20 cellular contexts compared by ENCODE assay signal in the genomic region with DNA sequence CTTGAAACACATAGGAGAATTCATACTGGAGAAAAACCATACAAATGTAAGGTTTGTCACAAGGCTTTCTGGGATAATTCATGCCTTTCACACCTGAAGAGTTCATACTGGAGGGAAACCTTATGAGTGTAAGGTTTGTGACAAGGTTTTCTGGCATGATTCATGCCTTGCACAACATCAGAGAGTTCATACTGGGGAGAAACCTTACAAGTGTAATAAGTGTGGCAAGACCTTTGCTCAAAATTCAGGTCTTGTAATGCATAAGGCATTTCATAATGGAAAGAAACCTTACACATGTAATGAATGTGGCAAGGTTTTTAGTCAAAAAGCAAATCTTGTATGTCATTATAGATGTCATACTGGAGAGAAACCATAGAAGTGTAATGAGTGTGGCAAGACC. TPM values are rescaled to one million over a fixed set of nuclear protein-coding genes. Genes with fewer than 3 reads are reported as not detected.
DNase-seq lines count a peak whose midpoint lies in the region; ATAC-seq and TF ChIP-seq lines count a peak whose summit lies in the region.
"Had no signal": no experiment of that assay in that cellular context is flagged by ENCODE, and none has a peak within 500 bp of the region (broad histone marks: within the 10 kb centered on the region; RNA-seq: fewer than 3 reads in every experiment).

No MANE protein-coding gene starts in this region.

- H3K79me1 ChIP-seq in trophoblast cell (ENCODE audit: low read length) = peaks cover 2% of the 10 kb centered on the region

- POLR2A ChIA-PET in MCF 10A (lab: Yijun Ruan, JAX) = no interaction called here

- H2BK12ac ChIP-seq in trophoblast cell (ENCODE audit: low read length) = no peak overlapping the region

- H3K4ac ChIP-seq in trophoblast cell (ENCODE audit: low read depth, low read length) = no peak overlapping the region

- no peaks in the 10 kb centered on the region for H3K79me2 ChIP-seq in trophoblast cell (ENCODE audit: control insufficient read depth, insufficient read depth, low read length, poor library complexity)

- H4K8ac ChIP-seq in trophoblast cell (ENCODE audit: low read depth, low read length) = no peak overlapping the region

- TF ChIP-seq POLR2A in breast epithelium (IDR thresholded peaks at IDR 0.05) = no peak

- CTCF ChIA-PET in MCF 10A (lab: Yijun Ruan, JAX) = no interaction called here

- no peak overlapping the region for H2BK5ac ChIP-seq in trophoblast cell (ENCODE audit: low read depth, low read length, poor library complexity)

- no peak overlapping the region for H3K14ac ChIP-seq in trophoblast cell (ENCODE audit: low read length)

- no peaks in the 10 kb centered on the region for H3K36me3 Mint-ChIP-seq in MCF 10A (ENCODE audit: insufficient read depth, unreplicated experiment)
- H3K36me3 Mint-ChIP-seq: CD14-positive monocyte; CD4-positive, alpha-beta memory T cell had no signal

- H3K4me2 ChIP-seq in trophoblast cell (ENCODE audit: low read length) = no peak overlapping the region
- H3K4me2 ChIP-seq: BLaER1 had no signal

- no peaks in the 10 kb centered on the region for H3K27me3 ChIP-seq in breast epithelium
- H3K27me3 ChIP-seq in trophoblast cell (ENCODE audit: insufficient read depth, low read length) = no peaks in the 10 kb centered on the region
- H3K27me3 ChIP-seq: BLaER1 had no signal

- H3K27ac ChIP-seq in breast epithelium (no peak overlapping the region), trophoblast cell (ENCODE audit: low read depth, low read length) (no peak overlapping the region), coronary artery (no peak overlapping the region)
- H3K27ac ChIP-seq: BLaER1, HL-60 had no signal

- no peak overlapping the region for H3K23ac ChIP-seq in trophoblast cell (ENCODE audit: low read length)

- H3K9ac ChIP-seq in trophoblast cell (ENCODE audit: low read length) = no peak overlapping the region
- H3K9ac ChIP-seq: BLaER1 had no signal

- no peak overlapping the region for H3K4me3 Mint-ChIP-seq in MCF 10A (ENCODE audit: unreplicated experiment)
- H3K4me3 Mint-ChIP-seq: CD14-positive monocyte; CD4-positive, alpha-beta memory T cell; HFFc6 had no signal

- H3K4me1 ChIP-seq in breast epithelium = no peaks in the 10 kb centered on the region
- H3K4me1 ChIP-seq in trophoblast cell (ENCODE audit: control insufficient read depth in 1 of 2, insufficient read depth in 2 of 2, low read length in 2 of 2) = peaks cover 6 to 10% of the 10 kb centered on the region in 2 experiments
- H3K4me1 ChIP-seq: BLaER1 had no signal

- no peaks in the 10 kb centered on the region for H3K4me1 Mint-ChIP-seq in MCF 10A (ENCODE audit: insufficient read depth, unreplicated experiment)
- H3K4me1 Mint-ChIP-seq: CD14-positive monocyte; CD4-positive, alpha-beta memory T cell had no signal

- no peak overlapping the region for H4K12ac ChIP-seq in trophoblast cell (ENCODE audit: low read depth, low read length)

- DNase-seq in MCF 10A (ENCODE audit: unreplicated experiment) (peak; percentile 48), breast epithelium (ENCODE audit: low spot score in 2 of 2) (no peak), epithelial cell of esophagus (ENCODE audit: low read depth) (peak; percentile 32), trophoblast cell (peak; percentile 22 to 51), coronary artery (ENCODE audit: low spot score) (no peak)
- DNase-seq: 8988T; CD4-positive, alpha-beta memory T cell; DMS153; DMS79; GDM1; GOT3; H7; HFFc6 had no signal

- H3K27ac Mint-ChIP-seq in MCF 10A (ENCODE audit: low read depth, unreplicated experiment) = no peak overlapping the region
- H3K27ac Mint-ChIP-seq: CD14-positive monocyte; CD4-positive, alpha-beta memory T cell; HFFc6 had no signal

- H3K27me3 Mint-ChIP-seq in MCF 10A (ENCODE audit: insufficient read depth, unreplicated experiment) = no peaks in the 10 kb centered on the region

- ATAC-seq in GM21367 (IDR thresholded peaks at IDR 0.05; ENCODE audit: unreplicated experiment) (no peak), HG03039 (IDR thresholded peaks at IDR 0.05; ENCODE audit: unreplicated experiment) (no peak)
- ATAC-seq: HCT116 had no signal

- no TSS peak for BruUV-seq in MCF 10A (replicated peaks; lab: Mats Ljungman, UMichigan)

- peaks cover 10% of the 10 kb centered on the region for H3K9me3 Mint-ChIP-seq in MCF 10A (ENCODE audit: unreplicated experiment)

- no peak overlapping the region for H4K91ac ChIP-seq in trophoblast cell (ENCODE audit: low read depth, low read length)

- no peak overlapping the region for H3K18ac ChIP-seq in trophoblast cell (ENCODE audit: low read length)

- H2AFZ ChIP-seq in trophoblast cell (ENCODE audit: insufficient read depth, low read length, poor library complexity) = no peak overlapping the region

- intact Hi-C loops in MCF 10A (cut with micrococcal nuclease) (no loop called here), breast epithelium (cut with DNase I; ENCODE audit: low total_unique reads) (no loop called here)

- H3K9me3 ChIP-seq in breast epithelium (no peaks in the 10 kb centered on the region), trophoblast cell (ENCODE audit: insufficient read depth, low read depth, low read length) (peaks cover 4% of the 10 kb centered on the region)
- H3K9me3 ChIP-seq: BLaER1 had no signal

- TF ChIP-seq CTCF in MCF 10A (IDR thresholded peaks at IDR 0.05; ENCODE audit: unreplicated experiment) (no peak), breast epithelium (IDR thresholded peaks at IDR 0.05) (no peak), epithelial cell of esophagus (IDR thresholded peaks at IDR 0.05; ENCODE audit: insufficient read depth, low read depth, low read length, missing control alignments) (no peak), coronary artery (IDR thresholded peaks at IDR 0.05) (no peak)

- H2AK5ac ChIP-seq in trophoblast cell (ENCODE audit: low read length) = no peak overlapping the region

- no peak overlapping the region for H2BK120ac ChIP-seq in trophoblast cell (ENCODE audit: insufficient read depth, low read length, poor library complexity)

- H3K36me3 ChIP-seq in breast epithelium (no peaks in the 10 kb centered on the region), trophoblast cell (ENCODE audit: control insufficient read depth in 1 of 2, insufficient read depth in 2 of 2, low read length in 2 of 2) (peaks cover 0 to 1% of the 10 kb centered on the region in 2 experiments)
- H3K36me3 ChIP-seq: BLaER1 had no signal

- H3K4me3 ChIP-seq in breast epithelium (no peak overlapping the region), epithelial cell of esophagus (ENCODE audit: low read length) (no peak overlapping the region), trophoblast cell (ENCODE audit: low read depth, low read length) (no peak overlapping the region), coronary artery (no peak overlapping the region)
- H3K4me3 ChIP-seq: BLaER1 had no signal

RNA-seq across cellular contexts. Expression of gene ENPEP, which starts 58.8 kb away (rescaled TPM):
- total RNA-seq in MCF 10A (2022) (not detected in 2 replicates), breast epithelium (10 to 100 TPM in 1 of 3 donors, 1 to 10 TPM in 2; 5.0 to 10.2 (median 9.8) TPM)
- 20.1 and 20.5 TPM in 2 replicates for polyA plus RNA-seq in trophoblast cell (2013)
- total RNA-seq: CD4-positive, alpha-beta memory T cell; HT1080 had no signal
- polyA plus RNA-seq: CD14-positive monocyte; CD4-positive, alpha-beta memory T cell had no signal

Comparison
In these comparisons a context has a peak if more than half of its experiments do, and no peak if none do; other contexts are left out.
1. DNase-seq: peak in MCF 10A (single experiment), epithelial cell of esophagus (single experiment) and trophoblast cell (2 of 2); none in breast epithelium (0 of 2) and coronary artery (single experiment).